Comparison of ENCODE assay signal across 36 cellular contexts in genomic region chr2:129462967-129463366, GRCh38.
"Had no signal": no experiment of that assay in that cellular context is flagged by ENCODE, and none has a peak within 500 bp of the region (broad histone marks: within the 10 kb centered on the region; RNA-seq: fewer than 3 reads in every experiment).

No MANE protein-coding gene starts in this region.

- ATAC-seq: activated naive CD4-positive, alpha-beta T cell treated with anti-CD3 and anti-CD28 coated beads, Interleukin-2, amount 50 U/mL, for 72 hours; activated naive CD8-positive, alpha-beta T cell treated with anti-CD3 and anti-CD28 coated beads, Interleukin-2, amount 50 U/mL, for 24 hours; activated T-cell treated with anti-CD3 and anti-CD28 coated beads, Interleukin-2, amount 50 U/mL, for 4 hours; activated T-cell treated with anti-CD3 and anti-CD28 coated beads, Interleukin-2, amount 50 U/mL, for 72 hours; activated T-helper 17 cell treated with anti-CD3 and anti-CD28 coated beads, Interleukin-2, amount 50 U/mL, for 72 hours; body of pancreas had no signal

- H3K4me3 ChIP-seq: adrenal gland, ascending aorta, body of pancreas, breast epithelium, cardiac muscle cell had no signal

- DNase-seq: activated effector memory CD4-positive, alpha-beta T cell treated with anti-CD3 and anti-CD28 coated beads, Interleukin-2, amount 50 U/mL, for 16 hours; activated effector memory CD4-positive, alpha-beta T cell treated with Interleukin-2 at 50 U/mL for 16 hours; activated gamma-delta T cell; activated gamma-delta T cell treated with Interleukin-2 at 50 U/mL for 16 hours; activated naive CD4-positive, alpha-beta T cell; activated naive CD4-positive, alpha-beta T cell treated with anti-CD3 and anti-CD28 coated beads for 36 hours; activated naive CD4-positive, alpha-beta T cell treated with anti-CD3 and anti-CD28 coated beads, Interleukin-2, amount 10 ng/mL, durations not matched to agents 7 days and 5 days; activated naive CD4-positive, alpha-beta T cell treated with anti-CD3 and anti-CD28 coated beads, Interleukin-2, amount 50 U/mL, for 16 hours; activated naive CD4-positive, alpha-beta T cell treated with Interleukin-2 at 50 U/mL for 16 hours; activated naive CD8-positive, alpha-beta T cell treated with anti-CD3 and anti-CD28 coated beads for 36 hours; activated naive CD8-positive, alpha-beta T cell treated with anti-CD3 and anti-CD28 coated beads, Interleukin-2, amount 10 ng/mL, durations not matched to agents 7 days and 5 days; activated naive CD8-positive, alpha-beta T cell treated with anti-CD3 and anti-CD28 coated beads, Interleukin-2, amount 50 U/mL, for 24 hours; activated T-cell treated with anti-CD3 and anti-CD28 coated beads, Interleukin-2, amount 50 U/mL, for 1 hour; activated T-cell treated with anti-CD3 and anti-CD28 coated beads, Interleukin-2, amount 50 U/mL, for 24 hours; activated T-cell treated with anti-CD3 and anti-CD28 coated beads, Interleukin-2, amount 50 U/mL, for 4 hours; activated T-cell treated with anti-CD3 and anti-CD28 coated beads, Interleukin-2, amount 50 U/mL, for 72 hours; adrenal gland; amniotic stem cell; amygdala; anterior cingulate cortex; aorta; body of pancreas; brain microvascular endothelial cell; central memory CD4-positive, alpha-beta T cell; cerebellar nuclear complex had no signal

- H3K36me3 ChIP-seq: adrenal gland, ascending aorta, brain microvascular endothelial cell, breast epithelium, cardiac muscle cell had no signal

- H3K4me3 Mint-ChIP-seq: activated naive CD4-positive, alpha-beta T cell treated with anti-CD3 and anti-CD28 coated beads for 36 hours; activated naive CD4-positive, alpha-beta T cell treated with anti-CD3 and anti-CD28 coated beads, Interleukin-2, amount 10 ng/mL, durations not matched to agents 7 days and 5 days; activated naive CD4-positive, alpha-beta T cell treated with anti-CD3 and anti-CD28 coated beads, Interleukin-2, amount 50 U/mL, for 24 hours; activated naive CD8-positive, alpha-beta T cell; activated naive CD8-positive, alpha-beta T cell treated with anti-CD3 and anti-CD28 coated beads for 36 hours; activated naive CD8-positive, alpha-beta T cell treated with anti-CD3 and anti-CD28 coated beads, Interleukin-2, amount 10 ng/mL, durations not matched to agents 7 days and 5 days; activated naive CD8-positive, alpha-beta T cell treated with anti-CD3 and anti-CD28 coated beads, Interleukin-2, amount 50 U/mL, for 24 hours; activated T-cell treated with anti-CD3 and anti-CD28 coated beads, Interleukin-2, amount 50 U/mL, for 24 hours; activated T-cell treated with anti-CD3 and anti-CD28 coated beads, Interleukin-2, amount 50 U/mL, for 4 hours; activated T-cell treated with anti-CD3 and anti-CD28 coated beads, Interleukin-2, amount 50 U/mL, for 72 hours; activated T-helper 1 cell treated with anti-CD3 and anti-CD28 coated beads, Interleukin-12 subunit alpha, Interleukin-12 subunit beta, Interleukin-2, Interleukin-4 antibody, amounts not matched to agents 30 ng/mL and 10 ng/mL and 1 ng/mL, durations not matched to agents 14 hours and 24 hours and 36 hours; activated T-helper 17 cell treated with anti-CD3 and anti-CD28 coated beads, Interleukin-2, amount 50 U/mL, for 72 hours; brain; central memory CD8-positive, alpha-beta T cell had no signal

- H3K4me1 Mint-ChIP-seq: activated naive CD4-positive, alpha-beta T cell treated with anti-CD3 and anti-CD28 coated beads, Interleukin-2, amount 10 ng/mL, durations not matched to agents 7 days and 5 days; activated naive CD4-positive, alpha-beta T cell treated with anti-CD3 and anti-CD28 coated beads, Interleukin-2, amount 50 U/mL, for 24 hours; activated naive CD8-positive, alpha-beta T cell treated with anti-CD3 and anti-CD28 coated beads for 36 hours; activated naive CD8-positive, alpha-beta T cell treated with anti-CD3 and anti-CD28 coated beads, Interleukin-2, amount 10 ng/mL, durations not matched to agents 7 days and 5 days; activated naive CD8-positive, alpha-beta T cell treated with anti-CD3 and anti-CD28 coated beads, Interleukin-2, amount 50 U/mL, for 24 hours; activated T-helper 17 cell treated with anti-CD3 and anti-CD28 coated beads, Interleukin-2, amount 50 U/mL, for 72 hours; brain; central memory CD8-positive, alpha-beta T cell had no signal

- H3K27me3 ChIP-seq: adrenal gland, ascending aorta, body of pancreas, brain microvascular endothelial cell, breast epithelium, cardiac muscle cell had no signal

- H3K4me1 ChIP-seq: adrenal gland, ascending aorta, body of pancreas, breast epithelium had no signal

- H3K27me3 Mint-ChIP-seq: activated naive CD4-positive, alpha-beta T cell treated with anti-CD3 and anti-CD28 coated beads, Interleukin-2, amount 10 ng/mL, durations not matched to agents 7 days and 5 days; activated naive CD4-positive, alpha-beta T cell treated with anti-CD3 and anti-CD28 coated beads, Interleukin-2, amount 50 U/mL, for 24 hours; activated naive CD8-positive, alpha-beta T cell; activated naive CD8-positive, alpha-beta T cell treated with anti-CD3 and anti-CD28 coated beads, Interleukin-2, amount 10 ng/mL, durations not matched to agents 7 days and 5 days; activated naive CD8-positive, alpha-beta T cell treated with anti-CD3 and anti-CD28 coated beads, Interleukin-2, amount 50 U/mL, for 24 hours; activated T-cell treated with anti-CD3 and anti-CD28 coated beads, Interleukin-2, amount 50 U/mL, for 24 hours; activated T-helper 17 cell treated with anti-CD3 and anti-CD28 coated beads, Interleukin-2, amount 50 U/mL, for 72 hours; brain; central memory CD8-positive, alpha-beta T cell had no signal

- H3K27ac Mint-ChIP-seq: activated naive CD4-positive, alpha-beta T cell treated with anti-CD3 and anti-CD28 coated beads for 36 hours; activated naive CD4-positive, alpha-beta T cell treated with anti-CD3 and anti-CD28 coated beads, Interleukin-2, amount 10 ng/mL, durations not matched to agents 7 days and 5 days; activated naive CD4-positive, alpha-beta T cell treated with anti-CD3 and anti-CD28 coated beads, Interleukin-2, amount 50 U/mL, for 24 hours; activated naive CD4-positive, alpha-beta T cell treated with anti-CD3 and anti-CD28 coated beads, Interleukin-2, amount 50 U/mL, for 72 hours; activated naive CD8-positive, alpha-beta T cell; activated naive CD8-positive, alpha-beta T cell treated with anti-CD3 and anti-CD28 coated beads for 36 hours; activated naive CD8-positive, alpha-beta T cell treated with anti-CD3 and anti-CD28 coated beads, Interleukin-2, amount 10 ng/mL, durations not matched to agents 7 days and 5 days; activated naive CD8-positive, alpha-beta T cell treated with anti-CD3 and anti-CD28 coated beads, Interleukin-2, amount 50 U/mL, for 24 hours; activated T-cell treated with anti-CD3 and anti-CD28 coated beads, Interleukin-2, amount 50 U/mL, for 24 hours; activated T-cell treated with anti-CD3 and anti-CD28 coated beads, Interleukin-2, amount 50 U/mL, for 72 hours; activated T-helper 1 cell treated with anti-CD3 and anti-CD28 coated beads, Interleukin-12 subunit alpha, Interleukin-12 subunit beta, Interleukin-2, Interleukin-4 antibody, amounts not matched to agents 30 ng/mL and 10 ng/mL and 1 ng/mL, durations not matched to agents 14 hours and 24 hours and 36 hours; activated T-helper 17 cell treated with anti-CD3 and anti-CD28 coated beads, Interleukin-2, amount 50 U/mL, for 72 hours; activated T-helper 2 cell treated with anti-CD3 and anti-CD28 coated beads, Interferon-gamma antibody, Interleukin-2, Interleukin-4, amounts not matched to agents 10 μg/mL and 5 μg/mL and 100 μg/mL, durations not matched to agents 14 hours and 24 hours and 36 hours; brain had no signal

- H3K9me3 ChIP-seq: adrenal gland, ascending aorta, body of pancreas, breast epithelium had no signal

- H3K36me3 Mint-ChIP-seq: activated naive CD4-positive, alpha-beta T cell treated with anti-CD3 and anti-CD28 coated beads, Interleukin-2, amount 10 ng/mL, durations not matched to agents 7 days and 5 days; activated naive CD4-positive, alpha-beta T cell treated with anti-CD3 and anti-CD28 coated beads, Interleukin-2, amount 50 U/mL, for 24 hours; activated naive CD4-positive, alpha-beta T cell treated with anti-CD3 and anti-CD28 coated beads, Interleukin-2, amount 50 U/mL, for 72 hours; activated naive CD8-positive, alpha-beta T cell; activated naive CD8-positive, alpha-beta T cell treated with anti-CD3 and anti-CD28 coated beads for 36 hours; activated naive CD8-positive, alpha-beta T cell treated with anti-CD3 and anti-CD28 coated beads, Interleukin-2, amount 10 ng/mL, durations not matched to agents 7 days and 5 days; brain had no signal

- H3K27ac ChIP-seq: adrenal gland, ascending aorta, body of pancreas, brain microvascular endothelial cell, breast epithelium, cardiac muscle cell had no signal

- H3K9me3 Mint-ChIP-seq: activated naive CD4-positive, alpha-beta T cell treated with anti-CD3 and anti-CD28 coated beads for 36 hours; activated naive CD4-positive, alpha-beta T cell treated with anti-CD3 and anti-CD28 coated beads, Interleukin-2, amount 50 U/mL, for 24 hours; activated naive CD4-positive, alpha-beta T cell treated with anti-CD3 and anti-CD28 coated beads, Interleukin-2, amount 50 U/mL, for 72 hours; activated naive CD8-positive, alpha-beta T cell treated with anti-CD3 and anti-CD28 coated beads for 36 hours; activated naive CD8-positive, alpha-beta T cell treated with anti-CD3 and anti-CD28 coated beads, Interleukin-2, amount 10 ng/mL, durations not matched to agents 7 days and 5 days; activated naive CD8-positive, alpha-beta T cell treated with anti-CD3 and anti-CD28 coated beads, Interleukin-2, amount 50 U/mL, for 24 hours; activated T-cell treated with anti-CD3 and anti-CD28 coated beads, Interleukin-2, amount 50 U/mL, for 24 hours; activated T-cell treated with anti-CD3 and anti-CD28 coated beads, Interleukin-2, amount 50 U/mL, for 4 hours; activated T-helper 1 cell treated with anti-CD3 and anti-CD28 coated beads, Interleukin-12 subunit alpha, Interleukin-12 subunit beta, Interleukin-2, Interleukin-4 antibody, amounts not matched to agents 30 ng/mL and 10 ng/mL and 1 ng/mL, durations not matched to agents 14 hours and 24 hours and 36 hours; activated T-helper 17 cell treated with anti-CD3 and anti-CD28 coated beads, Interleukin-2, amount 50 U/mL, for 72 hours; activated T-helper 2 cell treated with anti-CD3 and anti-CD28 coated beads, Interferon-gamma antibody, Interleukin-2, Interleukin-4, amounts not matched to agents 10 μg/mL and 5 μg/mL and 100 μg/mL, durations not matched to agents 14 hours and 24 hours and 36 hours had no signal
